ENCODE assay signal across 10 cellular contexts in genomic region chr2:46164581-46165301, GRCh38.
A peak's percentile ranks its signal among the peaks of the same experiment; 100 is the strongest.
DNase-seq lines count a peak whose midpoint lies in the region; ATAC-seq, FAIRE-seq and TF ChIP-seq lines count a peak whose summit lies in the region.
"Had no signal": no experiment of that assay in that cellular context is flagged by ENCODE, and none has a peak within 500 bp of the region (broad histone marks: within the 10 kb centered on the region; RNA-seq: fewer than 3 reads in every experiment).

No MANE protein-coding gene starts in this region.

- ATAC-seq in HepG2 (0 out of 3 replicates have a peak, but pooled peaks have one; percentile 17), HG03045 (IDR thresholded peaks at IDR 0.05; ENCODE audit: unreplicated experiment) (no peak)

- 71% methylated on average over 8 of the region's 10 CpGs for whole genome bisulfite sequencing in HepG2 (ENCODE audit: low lambda C conversion rate)

- no peak for TF ChIP-seq POLR2A in HepG2 (IDR thresholded peaks at IDR 0.05; ENCODE audit: insufficient read depth in 1 of 2, low read depth in 2 of 2, low read length in 2 of 2)

- no peak overlapping the region for H3K4me3 ChIP-seq in choroid plexus epithelial cell (ENCODE audit: low read depth, low read length)
- H3K4me3 ChIP-seq in HepG2 (replicated peaks in 1 of 3; ENCODE audit: insufficient read depth in 1 of 3, low read depth in 2 of 3, low read length in 3 of 3) = no peak overlapping the region
- H3K4me3 ChIP-seq in stomach smooth muscle (ENCODE audit: low read length in 2 of 2) = peak overlapping the region in 1 of 2 donors; percentile 49
- H3K4me3 ChIP-seq: suprapubic skin had no signal

- intact Hi-C loops in HepG2 (cut with micrococcal nuclease; ENCODE audit: unreplicated experiment) = no loop called here

- H3K27ac ChIP-seq in HepG2 (ENCODE audit: extremely low read length, insufficient read depth, low read length) (no peak overlapping the region), stomach smooth muscle (ENCODE audit: low read length) (peak overlapping the region; percentile 58)
- H3K27ac ChIP-seq: suprapubic skin had no signal

- no peak overlapping the region for H2AFZ ChIP-seq in HepG2 (ENCODE audit: low read length)

- no peaks in the 10 kb centered on the region for H3K9me3 ChIP-seq in HepG2 (ENCODE audit: low read length)
- no peaks in the 10 kb centered on the region for H3K9me3 ChIP-seq in stomach smooth muscle (ENCODE audit: control insufficient read depth in 2 of 2, low read length in 2 of 2)
- H3K9me3 ChIP-seq: suprapubic skin had no signal

- no peak for TF ChIP-seq RAD21 in HepG2 (CRISPR knock-in tag; IDR thresholded peaks at IDR 0.05)

- BruUV-seq in HepG2 (replicated peaks; lab: Mats Ljungman, UMichigan) = no TSS peak

- TF ChIP-seq EP300 in HepG2 (IDR thresholded peaks at IDR 0.05; ENCODE audit: low read depth in 2 of 2, low read length in 2 of 2) = no peak
- TF ChIP-seq EP300 in HepG2 (CRISPR knock-in tag; IDR thresholded peaks at IDR 0.05; ENCODE audit: borderline replicate concordance) = no peak

- no peak overlapping the region for H3K4me2 ChIP-seq in HepG2 (ENCODE audit: low read depth, low read length)

- H3K4me1 ChIP-seq in HepG2 (ENCODE audit: insufficient read depth, low read length) (no peaks in the 10 kb centered on the region), stomach smooth muscle (ENCODE audit: control insufficient read depth, insufficient read depth, low read length) (peaks cover 20% of the 10 kb centered on the region)

- no peak for TF ChIP-seq CTCF in choroid plexus epithelial cell (conservative IDR thresholded peaks at IDR 0.05; ENCODE audit: low read depth, low read length)
- TF ChIP-seq CTCF in HepG2 (CRISPR knock-in tag; IDR thresholded peaks at IDR 0.05) = no peak

- H3K27me3 ChIP-seq in HepG2 (ENCODE audit: control insufficient read depth in 1 of 2, insufficient read depth in 2 of 2, low read length in 2 of 2) = no peaks in the 10 kb centered on the region; a peak in 1 of 5 replicates
- H3K27me3 ChIP-seq in stomach smooth muscle (ENCODE audit: control insufficient read depth in 1 of 2, insufficient read depth in 2 of 2, low read length in 2 of 2) = no peaks in the 10 kb centered on the region
- H3K27me3 ChIP-seq: suprapubic skin had no signal

- in situ Hi-C loops in HepG2 (cut with HindIII; ENCODE audit: extremely low pct_ligation_motif_present, low pct_unique_long_range_greater_than_20kb) = no loop called here

- no peaks in the 10 kb centered on the region for H3K36me3 ChIP-seq in HepG2 (replicated peaks in 1 of 2; ENCODE audit: control insufficient read depth in 1 of 2, insufficient read depth in 2 of 2, low read length in 2 of 2)
- peaks cover 4 to 5% of the 10 kb centered on the region in 2 donors for H3K36me3 ChIP-seq in stomach smooth muscle (ENCODE audit: control insufficient read depth in 2 of 2, insufficient read depth in 2 of 2, low read length in 2 of 2)
- H3K36me3 ChIP-seq: suprapubic skin had no signal

- H3K79me2 ChIP-seq in HepG2 (ENCODE audit: insufficient read depth, low read length) = no peaks in the 10 kb centered on the region

- CTCF ChIA-PET in HepG2 (lab: Yijun Ruan, JAX; ENCODE audit: low intra/inter-chr PET ratio, low total read pairs) = no interaction called here

- POLR2A ChIA-PET in HepG2 (lab: Yijun Ruan, JAX) = no interaction called here

- H3K9ac ChIP-seq in HepG2 (ENCODE audit: insufficient read depth, low read depth, low read length) (no peak overlapping the region), stomach smooth muscle (ENCODE audit: low read length in 2 of 2) (no peak overlapping the region)

- DNase-seq in HPDE6-E6E7 (ENCODE audit: extremely low spot score) (peak; percentile 81), choroid plexus epithelial cell (ENCODE audit: low read depth) (peak; percentile 98), HepG2 (ENCODE audit: low spot score) (no peak), NCI-H146 treated with DMSO at 0.1 percent for 48 hours (lab: John Stamatoyannopoulos, UW; ENCODE audit: unreplicated experiment) (no peak), HuH-7.5 (ENCODE audit: low spot score) (no peak), NCI-H2171 treated with DMSO at 0.1 percent for 48 hours (lab: John Stamatoyannopoulos, UW) (no peak)

- no peaks in the 10 kb centered on the region for H4K20me1 ChIP-seq in HepG2 (ENCODE audit: insufficient read depth, low read length)

- FAIRE-seq in HepG2 (lab: Jason Lieb, UNC) = no peak
- FAIRE-seq: GM18507 had no signal

TF ChIP-seq in HepG2, 621 proteins besides CTCF, POLR2A, EP300 and RAD21:
- 0 out of 2 replicates have a peak, but pooled peaks have one; percentile 52 for TF ChIP-seq FOXO4 (CRISPR knock-in tag; conservative IDR thresholded peaks at IDR 0.05)
- TF ChIP-seq ZNF501 (CRISPR knock-in tag; IDR thresholded peaks at IDR 0.05) = no peak
- no peak for TF ChIP-seq ZNF382 (CRISPR knock-in tag; IDR thresholded peaks at IDR 0.05; ENCODE audit: borderline replicate concordance)

Comparison
In these comparisons a context has a peak if more than half of its experiments do, and no peak if none do; other contexts are left out.
1. DNase-seq: peak in HPDE6-E6E7 (single experiment) and choroid plexus epithelial cell (single experiment); none in HepG2 (single experiment), NCI-H146 treated with DMSO at 0.1 percent for 48 hours (single experiment), HuH-7.5 (single experiment) and NCI-H2171 treated with DMSO at 0.1 percent for 48 hours (single experiment).